In genomic region chr11:36743039-36743438, GRCh38 we compare ENCODE assay signal across 13 cellular contexts.
DNase-seq lines count a peak whose midpoint lies in the region; ATAC-seq lines count a peak whose summit lies in the region.
"Had no signal": no experiment of that assay in that cellular context is flagged by ENCODE, and none has a peak within 500 bp of the region (broad histone marks: within the 10 kb centered on the region; RNA-seq: fewer than 3 reads in every experiment).

No MANE protein-coding gene starts in this region.

- peak; percentile 68 for ATAC-seq in GM18867 (IDR thresholded peaks at IDR 0.05; ENCODE audit: unreplicated experiment)
- ATAC-seq in GM21526 (IDR thresholded peaks at IDR 0.05; ENCODE audit: low FRiP score, unreplicated experiment), result peak; percentile 57
- ATAC-seq in HG03025 (IDR thresholded peaks at IDR 0.05; ENCODE audit: low FRiP score, unreplicated experiment), result peak; percentile 64
- peak; percentile 50 for ATAC-seq in HG03571 (IDR thresholded peaks at IDR 0.05; ENCODE audit: unreplicated experiment)
- ATAC-seq: activated CD4-positive, CD25-positive, alpha-beta regulatory T cell treated with anti-CD3 and anti-CD28 coated beads, Interleukin-2, amount 50 U/mL, for 24 hours; K562; stimulated activated naive CD8-positive, alpha-beta T cell treated with anti-CD3 and anti-CD28 coated beads, Interleukin-15, Interleukin-2, amounts not matched to agents 100 U/mL and 50 U/mL, for 24 hours had no signal

- no peak for DNase-seq in NCI-H1930 (lab: John Stamatoyannopoulos, UW)
- DNase-seq in RKO (ENCODE audit: low spot score), result no peak
- DNase-seq in NCI-H1105 (lab: John Stamatoyannopoulos, UW), result no peak
- DNase-seq in amniotic stem cell (lab: John Stamatoyannopoulos, UW), result no peak
- DNase-seq: amygdala; stimulated activated naive CD8-positive, alpha-beta T cell treated with anti-CD3 and anti-CD28 coated beads, Interleukin-15, Interleukin-2, amounts not matched to agents 100 U/mL and 50 U/mL, for 24 hours; SW 1271 had no signal
